In genomic region chr17:58659714-58660084, GRCh38 we compare ENCODE assay signal across 8 cellular contexts. TPM values are rescaled to one million over a fixed set of nuclear protein-coding genes. Genes with fewer than 3 reads are reported as not detected.
DNase-seq lines count a peak whose midpoint lies in the region; ATAC-seq and TF ChIP-seq lines count a peak whose summit lies in the region.
"Not testable (repeated sequence)": the region's sequence is repeated elsewhere in the genome, so short reads cannot be mapped to it uniquely, and the experiment has no call there.

No MANE protein-coding gene starts in this region.

- not testable (repeated sequence) for H4K20me1 ChIP-seq in OCI-LY7 (ENCODE audit: insufficient read depth, low read length)

- H3K4me1 ChIP-seq in OCI-LY7 (ENCODE audit: insufficient read depth, low read length, poor library complexity, severe bottlenecking); gastrocnemius medialis; vagina: not testable (repeated sequence)
- H3K4me1 ChIP-seq in gastroesophageal sphincter: peaks cover 0 to 11% (median 0%) of the 10 kb centered on the region in 3 donors
- peaks cover 11% of the 10 kb centered on the region for H3K4me1 ChIP-seq in mononuclear cell (ENCODE audit: insufficient read depth, low read length)

- not testable (repeated sequence) for H3K9me2 ChIP-seq in OCI-LY7 (ENCODE audit: insufficient read depth, low read length)

- 4 to 33% methylated on average over 4 to 9 of the region's 9 CpGs for WGBS in gastroesophageal sphincter (ENCODE audit: low coverage in 1 of 2), 2 donors

- TF ChIP-seq EP300 in gastroesophageal sphincter (IDR thresholded peaks at IDR 0.05): not testable (repeated sequence)

- not testable (repeated sequence) for H3K9me3 Mint-ChIP-seq in activated T-cell treated with anti-CD3 and anti-CD28 coated beads, Interleukin-2, amount 50 U/mL, for 24 hours

- H3K4me2 ChIP-seq in OCI-LY7 (ENCODE audit: low read length): peak overlapping the region; percentile 86

- not testable (repeated sequence) for TF ChIP-seq CTCF in OCI-LY7 (conservative IDR thresholded peaks at IDR 0.05; ENCODE audit: low read length); gastroesophageal sphincter (IDR thresholded peaks at IDR 0.05); gastrocnemius medialis (IDR thresholded peaks at IDR 0.05 in 4 of 5, conservative IDR thresholded peaks at IDR 0.05 in 1 of 5); vagina (IDR thresholded peaks at IDR 0.05)

- H3K27ac ChIP-seq in OCI-LY7 (ENCODE audit: low read depth, low read length, poor library complexity, severe bottlenecking) (peak overlapping the region; percentile 74), caudate nucleus (ENCODE audit: low read depth, low read length) (peak overlapping the region; percentile 97), gastroesophageal sphincter (peak overlapping the region; percentile 75 to 84 (median 78)), gastrocnemius medialis (peak overlapping the region; percentile 65 to 80 (median 79)), vagina (peak overlapping the region; percentile 59)

- peak overlapping the region; percentile 94 for H2AFZ ChIP-seq in OCI-LY7 (ENCODE audit: low read length)

- H3K9me3 ChIP-seq in OCI-LY7 (ENCODE audit: low read length); gastroesophageal sphincter; mononuclear cell (ENCODE audit: low read depth, low read length); gastrocnemius medialis; vagina: not testable (repeated sequence)

- in situ Hi-C loops in gastrocnemius medialis (cut with MboI; ENCODE audit: low sequenced_read_pairs in 4 of 4): loop anchor here in 1 of 4 donors (25.0 kb wide), 1 partner anchor 147 kb away; the partner anchor contains the start of gene MTMR4

- peak overlapping the region; percentile 100 for H3K27ac Mint-ChIP-seq in activated T-cell treated with anti-CD3 and anti-CD28 coated beads, Interleukin-2, amount 50 U/mL, for 24 hours

- peak; percentile 1 for ATAC-seq in gastroesophageal sphincter
- not testable (repeated sequence) for ATAC-seq in gastrocnemius medialis

- peaks cover 21% of the 10 kb centered on the region for H3K4me1 Mint-ChIP-seq in activated T-cell treated with anti-CD3 and anti-CD28 coated beads, Interleukin-2, amount 50 U/mL, for 24 hours (ENCODE audit: low read depth)

- not testable (repeated sequence) for TF ChIP-seq POLR2A in gastroesophageal sphincter (IDR thresholded peaks at IDR 0.05); gastrocnemius medialis (IDR thresholded peaks at IDR 0.05); vagina (IDR thresholded peaks at IDR 0.05)

- not testable (repeated sequence) for H3K79me2 ChIP-seq in OCI-LY7 (ENCODE audit: insufficient read depth, low read depth, low read length)

- not testable (repeated sequence) for H3K27me3 ChIP-seq in gastroesophageal sphincter; mononuclear cell (ENCODE audit: insufficient read depth, low read length); gastrocnemius medialis; vagina

- not testable (repeated sequence) for BruUV-seq in OCI-LY7 (replicated peaks; lab: Mats Ljungman, UMichigan)

- intact Hi-C loops in OCI-LY7 (cut with micrococcal nuclease; ENCODE audit: unreplicated experiment) (loop anchor here (1.0 to 2.0 kb wide), 4 partner anchors 28 to 141 kb away; partner anchors contain the start of genes RAD51C and TEX14), gastrocnemius medialis (cut with DNase I; ENCODE audit: low total_unique reads) (loop anchor here (1.0 to 5.0 kb wide), 4 partner anchors 28 to 448 kb away; partner anchors contain the start of genes SUPT4H1 and TRIM37), vagina (cut with DNase I) (loop anchor here (2.0 kb wide), 1 partner anchor 27 kb away; no protein-coding TSS in a partner anchor)

- DNase-seq in OCI-LY7 (ENCODE audit: low spot score); caudate nucleus (lab: John Stamatoyannopoulos, UW); gastrocnemius medialis; vagina (ENCODE audit: extremely low spot score in 2 of 2): not testable (repeated sequence)
- peak; percentile 39 for DNase-seq in activated T-cell treated with anti-CD3 and anti-CD28 coated beads, Interleukin-2, amount 50 U/mL, for 24 hours

- H3K36me3 Mint-ChIP-seq in activated T-cell treated with anti-CD3 and anti-CD28 coated beads, Interleukin-2, amount 50 U/mL, for 24 hours (ENCODE audit: low read depth): not testable (repeated sequence)

- H3K4me3 Mint-ChIP-seq in activated T-cell treated with anti-CD3 and anti-CD28 coated beads, Interleukin-2, amount 50 U/mL, for 24 hours: peak overlapping the region; percentile 71

- H3K4me3 ChIP-seq in GM08714 (ENCODE audit: low read length) (peak overlapping the region; percentile 54; the same call in 1 of the 2 replicates), OCI-LY7 (ENCODE audit: low read depth, low read length, poor library complexity, severe bottlenecking) (peak overlapping the region; percentile 65), gastroesophageal sphincter (peak overlapping the region; percentile 26 to 48), mononuclear cell (ENCODE audit: low read length) (peak overlapping the region; percentile 29), gastrocnemius medialis (peak overlapping the region; percentile 55 to 66 (median 61)), vagina (peak overlapping the region; percentile 29 to 44)

- CTCF ChIA-PET in OCI-LY7 (lab: Charles Lee; ENCODE audit: unreplicated experiment): not testable (repeated sequence)

- not testable (repeated sequence) for H3K27me3 Mint-ChIP-seq in activated T-cell treated with anti-CD3 and anti-CD28 coated beads, Interleukin-2, amount 50 U/mL, for 24 hours

- not testable (repeated sequence) for H3K36me3 ChIP-seq in OCI-LY7 (ENCODE audit: insufficient read depth, low read length); gastroesophageal sphincter; gastrocnemius medialis; vagina

- POLR2A ChIA-PET in OCI-LY7 (lab: Charles Lee): interaction anchor here (0.6 to 5.2 kb wide), 5 partner anchors 10 to 720 kb away, joined by 3 to 64 read pairs (median 4); partner anchors contain the start of gene TEX14

RNA-seq across cellular contexts. Expression of gene TEX14, which starts 32.1 kb away (rescaled TPM):
- 0.69 and 0.75 TPM in 2 replicates for total RNA-seq in OCI-LY7 (2014; rRNA removed; shearing (Covaris generic))
- total RNA-seq in OCI-LY7 (2022) (1.3 and 2.3 TPM in 2 replicates), gastroesophageal sphincter (under 1 TPM; 0.05 to 0.78 (median 0.11) TPM), mononuclear cell (0.31 TPM), gastrocnemius medialis (not detected), vagina (not detected)

RNA-seq across cellular contexts. Expression of gene RAD51C, which starts 32.7 kb away (rescaled TPM):
- 51.0 and 69.1 TPM in 2 replicates for total RNA-seq in OCI-LY7 (2014; rRNA removed; shearing (Covaris generic))
- total RNA-seq in OCI-LY7 (2022) (96.0 and 118 TPM in 2 replicates), gastroesophageal sphincter (10 to 100 TPM; 15.2 to 31.1 (median 21.1) TPM), mononuclear cell (9.1 TPM), gastrocnemius medialis (10 to 100 TPM in 2 of 4 donors, 1 to 10 TPM in 2; 6.4 to 18.7 (median 12.5) TPM), vagina (8.3 TPM)
